In the genomic region with DNA sequence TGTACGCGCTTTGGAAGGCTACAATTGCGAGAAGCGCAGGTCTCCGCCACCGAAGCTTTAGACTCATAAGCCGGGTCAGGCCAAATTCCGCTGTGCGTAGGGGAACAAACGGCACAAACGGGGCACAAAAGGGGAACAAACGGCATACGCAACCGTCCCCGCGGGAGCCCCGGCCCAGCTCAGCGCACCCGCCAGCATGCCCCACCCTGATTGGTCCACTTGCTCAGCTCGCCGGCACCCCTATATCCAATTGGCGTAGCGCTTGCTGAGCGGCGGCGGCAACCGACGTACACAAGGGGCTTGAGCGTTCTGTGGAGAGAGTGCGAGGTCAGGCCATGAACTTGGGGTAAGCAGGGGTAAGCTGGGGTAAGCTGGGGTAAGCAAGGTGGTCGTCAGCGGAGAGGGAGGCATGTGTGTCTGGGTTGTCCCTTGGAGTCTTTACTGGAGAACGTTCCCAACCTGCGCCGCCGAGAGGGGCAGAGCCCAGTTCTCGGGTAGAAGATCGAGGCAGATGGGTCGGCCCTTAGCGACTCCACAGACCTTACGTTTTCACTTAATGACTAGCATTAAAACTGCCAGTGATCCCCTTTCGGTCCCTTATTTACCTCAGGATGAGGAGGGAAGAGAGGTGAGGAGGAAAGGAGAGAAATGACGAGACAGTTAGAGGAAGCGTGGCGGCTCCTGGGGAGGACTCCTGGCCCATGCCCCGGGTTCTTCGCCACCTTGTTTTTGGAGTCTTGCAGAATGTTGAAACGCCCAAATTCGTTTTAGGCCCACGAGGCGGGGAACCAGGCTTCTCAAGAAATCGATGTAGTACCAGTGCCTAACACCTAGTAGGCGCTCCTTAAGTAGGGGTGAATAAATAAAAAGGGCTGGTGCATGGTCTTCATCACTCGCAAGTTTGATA, we compare ENCODE assay signal across 8 cellular contexts.
DNase-seq lines count a peak whose midpoint lies in the region; ATAC-seq and TF ChIP-seq lines count a peak whose summit lies in the region.

CCDC66 (plus strand) TSS at position 268 of the 907 bp plus-strand sequence; CDS start at position 336, 68 bp downstream.

- ATAC-seq in HG03025 (IDR thresholded peaks at IDR 0.05; ENCODE audit: low FRiP score, unreplicated experiment) = peak; percentile 100

- peak within 1 kb of the TSS; percentile 98 for H3K4me3 ChIP-seq in retinal pigment epithelial cell (ENCODE audit: low read length)

- TF ChIP-seq CTCF in retinal pigment epithelial cell (conservative IDR thresholded peaks at IDR 0.05; ENCODE audit: low read depth, low read length) = peak; percentile 79

- DNase-seq in DMS53 (lab: John Stamatoyannopoulos, UW) = peak; percentile 87
- DNase-seq in DMS53 treated with DMSO at 0.1 percent for 48 hours (lab: John Stamatoyannopoulos, UW; ENCODE audit: unreplicated experiment) = no peak
- peak; percentile 27 for DNase-seq in NCI-H2029 treated with DMSO at 0.1 percent for 48 hours (lab: John Stamatoyannopoulos, UW)
- peak; percentile 89 for DNase-seq in T-helper 9 cell
- DNase-seq in astrocyte of the hippocampus (ENCODE audit: low read depth, low spot score) = peak; percentile 97
- DNase-seq in hypothalamus (lab: John Stamatoyannopoulos, UW) = peak; percentile 53 to 95 (median 87)
- peak; percentile 71 for DNase-seq in retinal pigment epithelial cell (ENCODE audit: low read depth)
